22 cellular contexts compared by ENCODE assay signal in genomic region chr11:64156235-64157011, GRCh38. TPM values are rescaled to one million over a fixed set of nuclear protein-coding genes. Genes with fewer than 3 reads are reported as not detected.
DNase-seq lines count a peak whose midpoint lies in the region; ATAC-seq, FAIRE-seq and TF ChIP-seq lines count a peak whose summit lies in the region.
"Had no signal": no experiment of that assay in that cellular context is flagged by ENCODE, and none has a peak within 500 bp of the region (broad histone marks: within the 10 kb centered on the region; RNA-seq: fewer than 3 reads in every experiment).

No MANE protein-coding gene starts in this region.

- POLR2A ChIA-PET in HepG2 (lab: Yijun Ruan, JAX), result interaction anchor here (0.7 kb wide), 1 partner anchor 161 kb away, joined by 3 read pairs; the partner anchor contains the start of gene TRMT112

- H3K4me3 Mint-ChIP-seq in HFFc6, result no peak overlapping the region
- H3K4me3 Mint-ChIP-seq: activated CD8-positive, alpha-beta T cell treated with anti-CD3 and anti-CD28 coated beads, Interleukin-2, amount 10 ng/mL, durations not matched to agents 7 days and 5 days; activated naive CD4-positive, alpha-beta T cell treated with anti-CD3 and anti-CD28 coated beads for 36 hours; activated T-cell treated with anti-CD3 and anti-CD28 coated beads, Interleukin-2, amount 50 U/mL, for 4 hours; GM23338 had no signal

- no peak overlapping the region for H3K9ac ChIP-seq in HepG2 (ENCODE audit: insufficient read depth, low read depth, low read length)
- H3K9ac ChIP-seq: BLaER1 treated with 17β-estradiol and CSF1 and Interleukin-3, amounts not matched to agents 10 nM and 100 nM had no signal

- peaks cover 7% of the 10 kb centered on the region for H3K27me3 Mint-ChIP-seq in HFFc6 (ENCODE audit: insufficient read depth)

- in situ Hi-C loops in HepG2 (cut with HindIII; ENCODE audit: extremely low pct_ligation_motif_present, low pct_unique_long_range_greater_than_20kb), result no loop called here

- H4K20me1 ChIP-seq in HepG2 (ENCODE audit: insufficient read depth, low read length) (peaks cover 18% of the 10 kb centered on the region; the same call in 1 of the 2 replicates), osteoblast (ENCODE audit: insufficient read depth, low read length) (peaks cover 19% of the 10 kb centered on the region)

- H2AFZ ChIP-seq in HepG2 (ENCODE audit: low read length) (no peak overlapping the region), osteoblast (ENCODE audit: low read length) (no peak overlapping the region)
- H2AFZ ChIP-seq: GM23338, hepatocyte had no signal

- intact Hi-C loops in HepG2 (cut with micrococcal nuclease; ENCODE audit: unreplicated experiment) (loop anchor here (10.0 kb wide), 1 partner anchor 322 kb away; the partner anchor contains the start of gene MARK2), right lobe of liver (cut with DNase I) (no loop called here), heart left ventricle (cut with DNase I) (no loop called here), posterior vena cava (cut with DNase I) (no loop called here)

- H3K36me3 ChIP-seq in HepG2 (replicated peaks in 1 of 2; ENCODE audit: control insufficient read depth in 1 of 2, insufficient read depth in 2 of 2, low read length in 2 of 2) (peaks cover 2 to 5% of the 10 kb centered on the region in 2 experiments; a peak in 2 of 5 replicates), right lobe of liver (no peaks in the 10 kb centered on the region), heart left ventricle (no peaks in the 10 kb centered on the region), osteoblast (ENCODE audit: insufficient read depth, low read length) (no peaks in the 10 kb centered on the region)
- H3K36me3 ChIP-seq: upper lobe of left lung had no signal

- BruUV-seq in HepG2 (replicated peaks; lab: Mats Ljungman, UMichigan), result no TSS peak

- no peaks in the 10 kb centered on the region for H3K9me3 ChIP-seq in HepG2 (ENCODE audit: low read length)
- H3K9me3 ChIP-seq in right lobe of liver, result no peaks in the 10 kb centered on the region
- H3K9me3 ChIP-seq in heart left ventricle, result no peaks in the 10 kb centered on the region
- no peaks in the 10 kb centered on the region for H3K9me3 ChIP-seq in osteoblast (ENCODE audit: low read depth, low read length)
- H3K9me3 ChIP-seq: BLaER1 treated with 17β-estradiol and CSF1 and Interleukin-3, amounts not matched to agents 10 nM and 100 nM; upper lobe of left lung had no signal

- no peaks in the 10 kb centered on the region for H3K27me3 ChIP-seq in HepG2 (ENCODE audit: control insufficient read depth in 1 of 2, insufficient read depth in 2 of 2, low read length in 2 of 2)
- H3K27me3 ChIP-seq in right lobe of liver, result no peaks in the 10 kb centered on the region
- no peaks in the 10 kb centered on the region for H3K27me3 ChIP-seq in heart left ventricle
- no peaks in the 10 kb centered on the region for H3K27me3 ChIP-seq in osteoblast (ENCODE audit: insufficient read depth, low read length)
- H3K27me3 ChIP-seq: BLaER1 treated with 17β-estradiol and CSF1 and Interleukin-3, amounts not matched to agents 10 nM and 100 nM; hepatocyte; upper lobe of left lung had no signal

- TF ChIP-seq CTCF in HepG2 (CRISPR knock-in tag; IDR thresholded peaks at IDR 0.05) (peak; percentile 20; the same call in 1 of the 2 replicates), right lobe of liver (IDR thresholded peaks at IDR 0.05) (no peak), heart left ventricle (IDR thresholded peaks at IDR 0.05) (peak in 1 of 12 donors; percentile 8), osteoblast (IDR thresholded peaks at IDR 0.05; ENCODE audit: extremely low read depth, low read depth, low read length) (no peak), HFFc6 (IDR thresholded peaks at IDR 0.05) (no peak)

- H3K36me3 Mint-ChIP-seq in HFFc6 (ENCODE audit: low read depth), result no peaks in the 10 kb centered on the region

- H3K9me3 Mint-ChIP-seq in HFFc6, result no peaks in the 10 kb centered on the region
- H3K9me3 Mint-ChIP-seq: activated naive CD4-positive, alpha-beta T cell treated with anti-CD3 and anti-CD28 coated beads for 36 hours; activated T-cell treated with anti-CD3 and anti-CD28 coated beads, Interleukin-2, amount 50 U/mL, for 4 hours; GM23338 had no signal

- no peak overlapping the region for H3K4me2 ChIP-seq in HepG2 (ENCODE audit: low read depth, low read length)
- no peak overlapping the region for H3K4me2 ChIP-seq in osteoblast (ENCODE audit: insufficient read depth, low read length)
- H3K4me2 ChIP-seq: BLaER1 treated with 17β-estradiol and CSF1 and Interleukin-3, amounts not matched to agents 10 nM and 100 nM; GM23338; hepatocyte had no signal

- peaks cover 34% of the 10 kb centered on the region for H3K4me1 ChIP-seq in HepG2 (ENCODE audit: insufficient read depth, low read length)
- peaks cover 0 to under 1% (median 0%) of the 10 kb centered on the region in 4 donors for H3K4me1 ChIP-seq in right lobe of liver
- H3K4me1 ChIP-seq in heart left ventricle, result peaks cover 0 to 47% (median 9%) of the 10 kb centered on the region in 12 donors
- no peaks in the 10 kb centered on the region for H3K4me1 ChIP-seq in osteoblast (ENCODE audit: insufficient read depth, low read length)

- 96% methylated on average over 8 of the region's 14 CpGs for WGBS in HepG2 (ENCODE audit: low lambda C conversion rate)
- WGBS in right lobe of liver (ENCODE audit: insufficient coverage, low coverage, low lambda C conversion rate, missing lambda C conversion rate), result 70% methylated on average over 8 of the region's 14 CpGs
- WGBS in heart left ventricle, 4 donors, result 74 to 82% (median 79%) methylated on average over 9 to 14 of the region's 14 CpGs

- FAIRE-seq in HepG2 (lab: Jason Lieb, UNC), result no peak
- FAIRE-seq: endothelial cell of umbilical vein had no signal

- no peak overlapping the region for H3K27ac ChIP-seq in HepG2 (ENCODE audit: extremely low read length, insufficient read depth, low read length)
- H3K27ac ChIP-seq in right lobe of liver, result no peak overlapping the region
- H3K27ac ChIP-seq in heart left ventricle, result peak overlapping the region in 4 of 12 donors; percentile 8 to 44 (median 28)
- H3K27ac ChIP-seq in osteoblast (ENCODE audit: low read depth, low read length), result no peak overlapping the region
- H3K27ac ChIP-seq: BLaER1 treated with 17β-estradiol and CSF1 and Interleukin-3, amounts not matched to agents 10 nM and 100 nM; hepatocyte; HL-60; upper lobe of left lung had no signal

- no peak overlapping the region for H3K27ac Mint-ChIP-seq in HFFc6
- H3K27ac Mint-ChIP-seq: activated CD8-positive, alpha-beta T cell treated with anti-CD3 and anti-CD28 coated beads, Interleukin-2, amount 10 ng/mL, durations not matched to agents 7 days and 5 days; activated naive CD4-positive, alpha-beta T cell treated with anti-CD3 and anti-CD28 coated beads for 36 hours; GM23338 had no signal

- no peaks in the 10 kb centered on the region for H3K4me1 Mint-ChIP-seq in HFFc6 (ENCODE audit: low read depth)

- CTCF ChIA-PET in HepG2 (lab: Yijun Ruan, JAX; ENCODE audit: low intra/inter-chr PET ratio, low total read pairs), result no interaction called here

- H3K79me2 ChIP-seq in HepG2 (ENCODE audit: insufficient read depth, low read length) (peaks cover 3% of the 10 kb centered on the region), osteoblast (ENCODE audit: insufficient read depth, low read length) (peaks cover 2% of the 10 kb centered on the region)
- H3K79me2 ChIP-seq: hepatocyte had no signal

- no peak for TF ChIP-seq RAD21 in HepG2 (CRISPR knock-in tag; IDR thresholded peaks at IDR 0.05)

- TF ChIP-seq POLR2A in HepG2 (IDR thresholded peaks at IDR 0.05; ENCODE audit: insufficient read depth in 1 of 2, low read depth in 2 of 2, low read length in 2 of 2), result no peak
- TF ChIP-seq POLR2A in right lobe of liver (IDR thresholded peaks at IDR 0.05), result no peak
- no peak for TF ChIP-seq POLR2A in heart left ventricle (IDR thresholded peaks at IDR 0.05)

- DNase-seq in HepG2 (ENCODE audit: low spot score), result peak; percentile 55
- DNase-seq in right lobe of liver, result no peak
- peak; percentile 51 to 81 (median 75) for DNase-seq in heart left ventricle
- DNase-seq in osteoblast (ENCODE audit: insufficient read length, low spot score, missing footprints), result peak; percentile 43
- DNase-seq in NCI-H2029 (lab: John Stamatoyannopoulos, UW), result no peak
- no peak for DNase-seq in superior temporal gyrus (ENCODE audit: extremely low spot score)
- no peak for DNase-seq in HFFc6
- DNase-seq in posterior vena cava (ENCODE audit: low spot score), result no peak
- DNase-seq: activated CD8-positive, alpha-beta T cell treated with anti-CD3 and anti-CD28 coated beads, Interleukin-2, amount 10 ng/mL, durations not matched to agents 7 days and 5 days; activated naive CD4-positive, alpha-beta T cell treated with anti-CD3 and anti-CD28 coated beads for 36 hours; activated T-cell treated with anti-CD3 and anti-CD28 coated beads, Interleukin-2, amount 50 U/mL, for 4 hours; central memory CD4-positive, alpha-beta T cell; NCI-H1105; NCI-H526 treated with DMSO at 0.1 percent for 48 hours; stimulated activated CD4-positive, alpha-beta T cell treated with anti-CD3 and anti-CD28 coated beads, Interleukin-15, amount 100 ng/mL, for 24 hours; upper lobe of left lung had no signal

- ATAC-seq in HepG2 (peak; percentile 54), right lobe of liver (no peak), heart left ventricle (peak; percentile 55 to 78 (median 73))
- ATAC-seq: activated CD4-positive, CD25-positive, alpha-beta regulatory T cell treated with anti-CD3 and anti-CD28 coated beads, Interleukin-2, amount 50 U/mL, for 24 hours; activated CD8-positive, alpha-beta T cell treated with anti-CD3 and anti-CD28 coated beads, Interleukin-2, amount 10 ng/mL, durations not matched to agents 7 days and 5 days; activated T-cell treated with anti-CD3 and anti-CD28 coated beads, Interleukin-2, amount 50 U/mL, for 4 hours; GM23338 had no signal

- H3K4me3 ChIP-seq in HepG2 (replicated peaks in 1 of 3; ENCODE audit: insufficient read depth in 1 of 3, low read depth in 2 of 3, low read length in 3 of 3), result no peak overlapping the region
- H3K4me3 ChIP-seq in right lobe of liver, result no peak overlapping the region
- H3K4me3 ChIP-seq in heart left ventricle, result no peak overlapping the region
- H3K4me3 ChIP-seq in osteoblast (ENCODE audit: insufficient read depth, low read length), result no peak overlapping the region
- H3K4me3 ChIP-seq: BLaER1 treated with 17β-estradiol and CSF1 and Interleukin-3, amounts not matched to agents 10 nM and 100 nM; GM23338; hepatocyte; upper lobe of left lung had no signal

- TF ChIP-seq EP300 in HepG2 (IDR thresholded peaks at IDR 0.05; ENCODE audit: low read depth in 2 of 2, low read length in 2 of 2) (no peak), HepG2 (CRISPR knock-in tag; IDR thresholded peaks at IDR 0.05; ENCODE audit: borderline replicate concordance) (no peak)

RNA-seq across cellular contexts. Expression of gene MACROD1, which starts 9.5 kb away (rescaled TPM):
- 34.5 and 39.6 TPM in 2 replicates for total RNA-seq in HepG2 (2016; rRNA removed; fragmentation: Illumina TruSeq; extraction: Trizol)
- total RNA-seq in HepG2 (2016; cell fraction: cytosol; rRNA removed; fragmentation: Illumina TruSeq; extraction: Trizol; ENCODE audit: low read depth), result 23.6 and 29.7 TPM in 2 replicates
- total RNA-seq in HepG2 (2016; cell fraction: insoluble cytoplasmic fraction; rRNA removed; fragmentation: Illumina TruSeq; extraction: Trizol), result 43.8 and 49.2 TPM in 2 replicates
- total RNA-seq in HepG2 (2016; cell fraction: membrane; rRNA removed; fragmentation: Illumina TruSeq; extraction: Trizol), result 16.2 and 21.8 TPM in 2 replicates
- 22.4 and 29.3 TPM in 2 replicates for total RNA-seq in HepG2 (2016; cell fraction: nucleus; rRNA removed; fragmentation: Illumina TruSeq; extraction: Trizol)
- 23.1 and 33.3 TPM in 2 replicates for polyA plus RNA-seq in HepG2 (2011; rRNA removed)
- polyA plus RNA-seq in HepG2 (2011; cell fraction: cytosol; rRNA removed), result 25.3 and 42.0 TPM in 2 replicates
- polyA plus RNA-seq in HepG2 (2011; cell fraction: nucleus; rRNA removed), result 93.7 and 126 TPM in 2 replicates
- polyA plus RNA-seq in HepG2 (2012), result 18.7 and 29.0 TPM in 2 replicates
- polyA plus RNA-seq in HepG2 (2016; cell fraction: cytosol; fragmentation: Illumina TruSeq; extraction: Trizol; ENCODE audit: low read depth), result 25.1 and 25.8 TPM in 2 replicates
- 30.6 and 31.8 TPM in 2 replicates for polyA plus RNA-seq in HepG2 (2016; cell fraction: insoluble cytoplasmic fraction; fragmentation: Illumina TruSeq; extraction: Trizol; ENCODE audit: low read depth)
- polyA plus RNA-seq in HepG2 (2016; cell fraction: membrane; fragmentation: Illumina TruSeq; extraction: Trizol; ENCODE audit: low read depth), result 19.9 and 25.0 TPM in 2 replicates
- polyA plus RNA-seq in HepG2 (2016; cell fraction: nucleus; fragmentation: Illumina TruSeq; extraction: Trizol; ENCODE audit: insufficient read depth, low read depth), result 40.3 and 41.4 TPM in 2 replicates
- polyA minus RNA-seq in HepG2 (2011; rRNA and poly(A)+ RNA removed; ENCODE audit: low replicate concordance), result 8.3 and 13.1 TPM in 2 replicates
- polyA minus RNA-seq in HepG2 (2011; cell fraction: cytosol; rRNA and poly(A)+ RNA removed), result 10.1 and 10.9 TPM in 2 replicates
- polyA minus RNA-seq in HepG2 (2011; cell fraction: nucleus; rRNA and poly(A)+ RNA removed), result 17.8 and 21.0 TPM in 2 replicates
- 100 to 1,000 TPM in 1 of 6 experiments, 10 to 100 TPM in 5; 12.3 to 219 (median 27.8) TPM for total RNA-seq in right lobe of liver
- total RNA-seq in heart left ventricle, result 100 to 1,000 TPM in 6 of 9 donors, 10 to 100 TPM in 3; 61.3 to 166 (median 116) TPM
- polyA plus RNA-seq in heart left ventricle, result 100 to 1,000 TPM in 1 of 2 donors, 10 to 100 TPM in 1; 48.9 to 287 TPM
- 17.7 TPM in 2 replicates for total RNA-seq in osteoblast
- total RNA-seq in HFFc6 (2021; fragmentation: NEBNext Ultra II Directional; extraction: Animal tissue kit (Norgen Biotek cat#: 25700)), result 10 to 100 TPM; 11.8 to 17.0 (median 13.1) TPM
- 10 to 100 TPM; 15.9 to 16.8 TPM for total RNA-seq in posterior vena cava

RNA-seq across cellular contexts. Expression of gene STIP1, which starts 29.5 kb away (rescaled TPM):
- total RNA-seq in HepG2 (2016; rRNA removed; fragmentation: Illumina TruSeq; extraction: Trizol) (217 and 245 TPM in 2 replicates), right lobe of liver (100 to 1,000 TPM in 1 of 6 experiments, 10 to 100 TPM in 5; 27.6 to 110 (median 59.4) TPM), heart left ventricle (100 to 1,000 TPM in 2 of 9 donors, 10 to 100 TPM in 7; 74.9 to 143 (median 88.8) TPM), osteoblast (85.5 and 94.5 TPM in 2 replicates), posterior vena cava (10 to 100 TPM; 74.3 to 87.3 TPM)
- total RNA-seq in HepG2 (2016; cell fraction: cytosol; rRNA removed; fragmentation: Illumina TruSeq; extraction: Trizol; ENCODE audit: low read depth), result 46.5 and 48.4 TPM in 2 replicates
- total RNA-seq in HepG2 (2016; cell fraction: insoluble cytoplasmic fraction; rRNA removed; fragmentation: Illumina TruSeq; extraction: Trizol), result 218 and 244 TPM in 2 replicates
- 61.0 and 67.1 TPM in 2 replicates for total RNA-seq in HepG2 (2016; cell fraction: membrane; rRNA removed; fragmentation: Illumina TruSeq; extraction: Trizol)
- total RNA-seq in HepG2 (2016; cell fraction: nucleus; rRNA removed; fragmentation: Illumina TruSeq; extraction: Trizol), result 112 and 121 TPM in 2 replicates
- polyA plus RNA-seq in HepG2 (2011; rRNA removed) (81.1 and 83.3 TPM in 2 replicates), heart left ventricle (100 to 1,000 TPM in 1 of 2 donors, 10 to 100 TPM in 1; 68.8 to 175 TPM)
- polyA plus RNA-seq in HepG2 (2011; cell fraction: cytosol; rRNA removed), result 91.1 and 93.1 TPM in 2 replicates
- 60.8 and 70.1 TPM in 2 replicates for polyA plus RNA-seq in HepG2 (2011; cell fraction: nucleus; rRNA removed)
- 137 and 145 TPM in 2 replicates for polyA plus RNA-seq in HepG2 (2012)
- 30.4 and 33.4 TPM in 2 replicates for polyA plus RNA-seq in HepG2 (2016; cell fraction: cytosol; fragmentation: Illumina TruSeq; extraction: Trizol; ENCODE audit: low read depth)
- 276 and 284 TPM in 2 replicates for polyA plus RNA-seq in HepG2 (2016; cell fraction: insoluble cytoplasmic fraction; fragmentation: Illumina TruSeq; extraction: Trizol; ENCODE audit: low read depth)
- 43.9 and 49.3 TPM in 2 replicates for polyA plus RNA-seq in HepG2 (2016; cell fraction: membrane; fragmentation: Illumina TruSeq; extraction: Trizol; ENCODE audit: low read depth)
- 175 and 176 TPM in 2 replicates for polyA plus RNA-seq in HepG2 (2016; cell fraction: nucleus; fragmentation: Illumina TruSeq; extraction: Trizol; ENCODE audit: insufficient read depth, low read depth)
- 195 and 711 TPM in 2 replicates for polyA minus RNA-seq in HepG2 (2011; rRNA and poly(A)+ RNA removed; ENCODE audit: low replicate concordance)
- 90.4 and 98.8 TPM in 2 replicates for polyA minus RNA-seq in HepG2 (2011; cell fraction: cytosol; rRNA and poly(A)+ RNA removed)
- polyA minus RNA-seq in HepG2 (2011; cell fraction: nucleus; rRNA and poly(A)+ RNA removed), result 84.3 and 104 TPM in 2 replicates
- total RNA-seq in HFFc6 (2021; fragmentation: NEBNext Ultra II Directional; extraction: Animal tissue kit (Norgen Biotek cat#: 25700)), result 100 to 1,000 TPM; 203 to 259 (median 210) TPM

RNA-seq across cellular contexts. Expression of gene FERMT3, which starts 50.1 kb away (rescaled TPM):
- not detected in 2 replicates for total RNA-seq in HepG2 (2016; rRNA removed; fragmentation: Illumina TruSeq; extraction: Trizol)
- total RNA-seq in HepG2 (2016; cell fraction: cytosol; rRNA removed; fragmentation: Illumina TruSeq; extraction: Trizol; ENCODE audit: low read depth), result not detected in 2 replicates
- 0.30 TPM in 1 of 2 replicates, not detected in the other for total RNA-seq in HepG2 (2016; cell fraction: insoluble cytoplasmic fraction; rRNA removed; fragmentation: Illumina TruSeq; extraction: Trizol)
- total RNA-seq in HepG2 (2016; cell fraction: membrane; rRNA removed; fragmentation: Illumina TruSeq; extraction: Trizol), result 0.22 TPM in 1 of 2 replicates, not detected in the other
- total RNA-seq in HepG2 (2016; cell fraction: nucleus; rRNA removed; fragmentation: Illumina TruSeq; extraction: Trizol), result not detected in 2 replicates
- 0.16 and 0.29 TPM in 2 replicates for polyA plus RNA-seq in HepG2 (2011; rRNA removed)
- 0.11 and 0.15 TPM in 2 replicates for polyA plus RNA-seq in HepG2 (2011; cell fraction: cytosol; rRNA removed)
- 2.4 and 3.6 TPM in 2 replicates for polyA plus RNA-seq in HepG2 (2011; cell fraction: nucleus; rRNA removed)
- polyA plus RNA-seq in HepG2 (2012), result 0.40 and 0.93 TPM in 2 replicates
- not detected in 2 replicates for polyA plus RNA-seq in HepG2 (2016; cell fraction: cytosol; fragmentation: Illumina TruSeq; extraction: Trizol; ENCODE audit: low read depth)
- not detected in 2 replicates for polyA plus RNA-seq in HepG2 (2016; cell fraction: insoluble cytoplasmic fraction; fragmentation: Illumina TruSeq; extraction: Trizol; ENCODE audit: low read depth)
- 0.08 TPM in 1 of 2 replicates, not detected in the other for polyA plus RNA-seq in HepG2 (2016; cell fraction: membrane; fragmentation: Illumina TruSeq; extraction: Trizol; ENCODE audit: low read depth)
- polyA plus RNA-seq in HepG2 (2016; cell fraction: nucleus; fragmentation: Illumina TruSeq; extraction: Trizol; ENCODE audit: insufficient read depth, low read depth), result 0.75 TPM in 1 of 2 replicates, not detected in the other
- 0.76 and 0.91 TPM in 2 replicates for polyA minus RNA-seq in HepG2 (2011; rRNA and poly(A)+ RNA removed; ENCODE audit: low replicate concordance)
- polyA minus RNA-seq in HepG2 (2011; cell fraction: cytosol; rRNA and poly(A)+ RNA removed), result not detected in 2 replicates
- 0.12 and 1.3 TPM in 2 replicates for polyA minus RNA-seq in HepG2 (2011; cell fraction: nucleus; rRNA and poly(A)+ RNA removed)
- total RNA-seq in right lobe of liver, result 10 to 100 TPM in 1 of 6 experiments, 1 to 10 TPM in 5; 5.1 to 17.3 (median 8.1) TPM
- 10 to 100 TPM in 2 of 9 donors, 1 to 10 TPM in 7; 3.4 to 71.5 (median 5.7) TPM for total RNA-seq in heart left ventricle
- 1 to 10 TPM; 2.8 to 7.9 TPM for polyA plus RNA-seq in heart left ventricle
- 0.59 and 1.1 TPM in 2 replicates for total RNA-seq in osteoblast
- 1 to 10 TPM; 1.2 to 2.8 (median 1.7) TPM for total RNA-seq in HFFc6 (2021; fragmentation: NEBNext Ultra II Directional; extraction: Animal tissue kit (Norgen Biotek cat#: 25700))
- total RNA-seq in posterior vena cava, result 10 to 100 TPM; 30.3 to 44.0 TPM
- polyA plus RNA-seq: hepatocyte had no signal

Comparison
In these comparisons a context has a peak if more than half of its experiments do, and no peak if none do; other contexts are left out.
1. ATAC-seq: peak in HepG2 (single experiment) and heart left ventricle (4 of 4); none in right lobe of liver (0 of 4).
2. DNase-seq: peak in HepG2 (single experiment), heart left ventricle (5 of 5) and osteoblast (single experiment); none in right lobe of liver (0 of 3), NCI-H2029 (single experiment), superior temporal gyrus (single experiment), HFFc6 (single experiment) and posterior vena cava (single experiment).